ENCODE assay signal across 21 cellular contexts in the genomic region with DNA sequence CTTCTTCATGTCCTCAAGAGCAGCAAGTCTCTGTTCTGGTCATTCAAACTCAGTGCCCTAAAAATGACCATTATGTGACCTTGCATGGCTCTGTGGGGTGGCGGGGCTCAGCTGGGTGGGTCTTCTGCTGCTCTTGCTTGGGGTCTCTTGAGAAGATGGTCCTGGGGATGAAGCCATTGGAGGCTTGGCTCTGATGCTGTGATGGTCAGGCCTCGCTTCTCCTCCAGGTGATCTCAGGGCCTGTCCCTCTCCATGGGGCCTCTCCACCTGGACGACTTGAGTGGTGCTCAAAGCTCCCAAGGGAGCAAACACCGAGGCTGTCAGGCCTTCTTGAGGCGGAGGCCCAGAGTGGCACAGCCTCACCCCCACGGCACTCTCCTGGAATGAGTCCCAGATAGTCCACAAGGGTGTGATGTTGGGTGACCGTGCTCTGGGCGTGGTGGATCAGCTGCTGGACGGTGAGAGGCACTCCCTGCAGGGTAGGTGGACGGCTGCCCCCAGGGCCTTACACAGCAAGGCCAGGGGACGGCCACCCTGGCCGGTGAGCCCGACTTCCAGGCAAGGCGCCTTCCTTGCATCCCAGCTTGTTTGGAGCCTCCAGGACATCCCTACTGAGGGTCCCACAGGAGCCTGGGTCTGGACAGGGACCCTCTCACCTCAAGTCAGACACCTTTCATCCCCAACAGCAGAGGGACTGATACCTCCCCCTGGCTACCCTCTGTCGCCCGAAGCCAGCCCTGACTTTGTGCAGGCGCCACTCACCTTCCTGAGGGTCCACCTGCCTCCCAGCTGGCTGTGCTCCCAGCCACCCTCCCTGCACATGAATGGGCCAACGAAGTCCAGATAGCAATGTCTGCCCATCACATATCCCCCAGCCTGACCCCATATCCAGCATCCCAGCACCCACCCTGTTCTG. TPM values are rescaled to one million over a fixed set of nuclear protein-coding genes. Genes with fewer than 3 reads are reported as not detected.
DNase-seq lines count a peak whose midpoint lies in the region; ATAC-seq, FAIRE-seq and TF ChIP-seq lines count a peak whose summit lies in the region.
"Had no signal": no experiment of that assay in that cellular context is flagged by ENCODE, and none has a peak within 500 bp of the region (broad histone marks: within the 10 kb centered on the region; RNA-seq: fewer than 3 reads in every experiment).

No MANE protein-coding gene starts in this region.

- no peaks in the 10 kb centered on the region for H3K9me3 Mint-ChIP-seq in activated CD8-positive, alpha-beta T cell treated with anti-CD3 and anti-CD28 coated beads for 36 hours
- H3K9me3 Mint-ChIP-seq: activated naive CD8-positive, alpha-beta T cell treated with anti-CD3 and anti-CD28 coated beads, Interleukin-2, amount 50 U/mL, for 24 hours; activated T-helper 2 cell treated with anti-CD3 and anti-CD28 coated beads, Interferon-gamma antibody, Interleukin-2, Interleukin-4, amounts not matched to agents 10 μg/mL and 5 μg/mL and 100 μg/mL, durations not matched to agents 14 hours and 24 hours and 36 hours; CD4-positive, alpha-beta memory T cell; memory B cell had no signal

- H2AFZ ChIP-seq in trophoblast cell (ENCODE audit: insufficient read depth, low read length, poor library complexity): no peak overlapping the region

- 70% methylated on average over 14 of the region's 18 CpGs for WGBS in A549 (ENCODE audit: missing lambda C conversion rate)
- 94% methylated on average over 18 of the region's 18 CpGs for WGBS in HUES64
- no CpG with 5 or more reads among the region's 18 CpGs for WGBS in trophoblast cell (ENCODE audit: extremely low coverage, insufficient coverage, insufficient read length)

- CTCF ChIA-PET in A549 (lab: Yijun Ruan, JAX): interaction anchor here (0.6 to 4.0 kb wide), 23 partner anchors 8 to 192 kb away, joined by 3 to 36 read pairs (median 8); partner anchors contain the start of gene USP22
- CTCF ChIA-PET in activated CD8-positive, alpha-beta T cell treated with anti-CD3 and anti-CD28 coated beads for 36 hours (lab: Charles Lee): interaction anchor here (1.2 to 1.7 kb wide), 6 partner anchors 8 to 74 kb away, joined by 4 to 6 read pairs (median 4); no protein-coding TSS in a partner anchor

- no peaks in the 10 kb centered on the region for H3K36me3 Mint-ChIP-seq in activated CD8-positive, alpha-beta T cell treated with anti-CD3 and anti-CD28 coated beads for 36 hours (ENCODE audit: low read depth)
- H3K36me3 Mint-ChIP-seq: CD4-positive, alpha-beta memory T cell; memory B cell had no signal

- DNase-seq in A549 (ENCODE audit: low read depth in 1 of 2, low spot score in 1 of 2) (no peak), left lung (peak in 1 of 2 donors; percentile 72), trophoblast cell (no peak)
- no peak for DNase-seq in effector memory CD4-positive, alpha-beta T cell
- no peak for DNase-seq in activated CD8-positive, alpha-beta T cell treated with anti-CD3 and anti-CD28 coated beads for 36 hours
- DNase-seq in NK-92 treated with Interleukin-12 subunit alpha and Interleukin-12 subunit beta, amount 100 ng/mL, for 24 hours (lab: John Stamatoyannopoulos, UW): no peak
- DNase-seq: activated CD4-positive, alpha-beta T cell treated with anti-CD3 and anti-CD28 coated beads for 48 hours; activated naive CD8-positive, alpha-beta T cell treated with anti-CD3 and anti-CD28 coated beads, Interleukin-2, amount 50 U/mL, for 24 hours; CD4-positive, alpha-beta memory T cell; DMS53; erythroblast; foreskin melanocyte; KBM-7; OCI-M1; Right ventricle myocardium superior; stimulated activated CD8-positive, alpha-beta memory T cell treated with anti-CD3 and anti-CD28 coated beads, Interleukin-4, amount 100 ng/mL, for 48 hours had no signal

- no peak overlapping the region for H3K4ac ChIP-seq in trophoblast cell (ENCODE audit: low read depth, low read length)

- peaks cover 5% of the 10 kb centered on the region for H3K79me1 ChIP-seq in trophoblast cell (ENCODE audit: low read length)

- TF ChIP-seq CTCF in A549 (IDR thresholded peaks at IDR 0.05) (no peak), left lung (IDR thresholded peaks at IDR 0.05) (no peak)
- no peak for TF ChIP-seq CTCF in activated CD8-positive, alpha-beta T cell treated with anti-CD3 and anti-CD28 coated beads for 36 hours (IDR thresholded peaks at IDR 0.05)

- no peak overlapping the region for H3K4me3 ChIP-seq in A549
- no peak overlapping the region for H3K4me3 ChIP-seq in HUES64 (ENCODE audit: low read length)
- no peak overlapping the region for H3K4me3 ChIP-seq in left lung
- H3K4me3 ChIP-seq in trophoblast cell (ENCODE audit: low read depth, low read length): no peak overlapping the region
- H3K4me3 ChIP-seq in effector memory CD4-positive, alpha-beta T cell (ENCODE audit: insufficient read depth, low read depth, low read length, poor library complexity, severe bottlenecking): no peak overlapping the region

- H3K9ac ChIP-seq in HUES64 (ENCODE audit: low read depth, low read length): no peak overlapping the region
- no peak overlapping the region for H3K9ac ChIP-seq in trophoblast cell (ENCODE audit: low read length)

- 0 out of 3 replicates have a peak, but pooled peaks cover 4% of the 10 kb centered on the region for H3K4me1 ChIP-seq in A549
- peaks cover 5% of the 10 kb centered on the region for H3K4me1 ChIP-seq in HUES64 (ENCODE audit: insufficient read depth, low read length)
- peaks cover 2 to 12% of the 10 kb centered on the region in 2 donors for H3K4me1 ChIP-seq in left lung
- H3K4me1 ChIP-seq in trophoblast cell (ENCODE audit: control insufficient read depth in 1 of 2, insufficient read depth in 2 of 2, low read length in 2 of 2): peaks cover 5% of the 10 kb centered on the region in 2 experiments
- H3K4me1 ChIP-seq in effector memory CD4-positive, alpha-beta T cell (ENCODE audit: control insufficient read depth, insufficient read depth, low read length, poor library complexity, severe bottlenecking): no peaks in the 10 kb centered on the region

- no peak for TF ChIP-seq RAD21 in A549 (conservative IDR thresholded peaks at IDR 0.05 in 1 of 2, IDR thresholded peaks at IDR 0.05 in 1 of 2)

- FAIRE-seq in A549 (lab: Jason Lieb, UNC): no peak
- FAIRE-seq: islet of Langerhans had no signal

- no peak overlapping the region for H2BK120ac ChIP-seq in trophoblast cell (ENCODE audit: insufficient read depth, low read length, poor library complexity)

- H3K4me2 ChIP-seq in A549 (no peak overlapping the region), trophoblast cell (ENCODE audit: low read length) (no peak overlapping the region)

- no peaks in the 10 kb centered on the region for H3K27me3 ChIP-seq in HUES64 (ENCODE audit: insufficient read depth, low read length)
- H3K27me3 ChIP-seq in left lung: no peaks in the 10 kb centered on the region
- no peaks in the 10 kb centered on the region for H3K27me3 ChIP-seq in trophoblast cell (ENCODE audit: insufficient read depth, low read length)
- H3K27me3 ChIP-seq in effector memory CD4-positive, alpha-beta T cell (replicated peaks; ENCODE audit: control insufficient read depth, insufficient read depth, low read length, poor library complexity, severe bottlenecking): no peaks in the 10 kb centered on the region

- H3K9me3 ChIP-seq in A549: no peaks in the 10 kb centered on the region
- no peaks in the 10 kb centered on the region for H3K9me3 ChIP-seq in HUES64 (ENCODE audit: insufficient read depth, low read depth, low read length)
- no peaks in the 10 kb centered on the region for H3K9me3 ChIP-seq in left lung
- no peaks in the 10 kb centered on the region for H3K9me3 ChIP-seq in trophoblast cell (ENCODE audit: insufficient read depth, low read depth, low read length)
- no peaks in the 10 kb centered on the region for H3K9me3 ChIP-seq in effector memory CD4-positive, alpha-beta T cell (ENCODE audit: control insufficient read depth, low read length)

- no peak overlapping the region for H4K12ac ChIP-seq in trophoblast cell (ENCODE audit: low read depth, low read length)

- H4K91ac ChIP-seq in trophoblast cell (ENCODE audit: low read depth, low read length): no peak overlapping the region

- no peak overlapping the region for H3K27ac Mint-ChIP-seq in activated CD8-positive, alpha-beta T cell treated with anti-CD3 and anti-CD28 coated beads for 36 hours
- H3K27ac Mint-ChIP-seq: activated naive CD8-positive, alpha-beta T cell treated with anti-CD3 and anti-CD28 coated beads, Interleukin-2, amount 50 U/mL, for 24 hours; activated T-helper 2 cell treated with anti-CD3 and anti-CD28 coated beads, Interferon-gamma antibody, Interleukin-2, Interleukin-4, amounts not matched to agents 10 μg/mL and 5 μg/mL and 100 μg/mL, durations not matched to agents 14 hours and 24 hours and 36 hours; memory B cell had no signal

- no peak for TF ChIP-seq EP300 in A549 (IDR thresholded peaks at IDR 0.05)

- H2BK5ac ChIP-seq in trophoblast cell (ENCODE audit: low read depth, low read length, poor library complexity): no peak overlapping the region

- intact Hi-C loops in left lung (cut with DNase I): no loop called here
- intact Hi-C loops in activated CD8-positive, alpha-beta T cell treated with anti-CD3 and anti-CD28 coated beads for 36 hours (cut with micrococcal nuclease): no loop called here

- H2AK5ac ChIP-seq in trophoblast cell (ENCODE audit: low read length): peak overlapping the region; percentile 18

- TF ChIP-seq POLR2A in A549 (IDR thresholded peaks at IDR 0.05; ENCODE audit: low read length): peak; percentile 12; the same call in 1 of the 2 replicates

- H3K18ac ChIP-seq in trophoblast cell (ENCODE audit: low read length): no peak overlapping the region

- peak overlapping the region; percentile 3 for H2BK12ac ChIP-seq in trophoblast cell (ENCODE audit: low read length)

- ATAC-seq in A549 (no peak), left lung (peak; percentile 73), GM21381 (IDR thresholded peaks at IDR 0.05; ENCODE audit: unreplicated experiment) (no peak)
- no peak for ATAC-seq in activated CD8-positive, alpha-beta T cell treated with anti-CD3 and anti-CD28 coated beads for 36 hours
- ATAC-seq: activated naive CD8-positive, alpha-beta T cell treated with anti-CD3 and anti-CD28 coated beads, Interleukin-2, amount 50 U/mL, for 24 hours had no signal

- no peak overlapping the region for H3K27ac ChIP-seq in A549
- H3K27ac ChIP-seq in HUES64 (ENCODE audit: low read depth, low read length): 0 out of 2 replicates have a peak overlapping the region, but pooled peaks have one; percentile 84
- H3K27ac ChIP-seq in left lung: no peak overlapping the region
- no peak overlapping the region for H3K27ac ChIP-seq in trophoblast cell (ENCODE audit: low read depth, low read length)
- no peak overlapping the region for H3K27ac ChIP-seq in effector memory CD4-positive, alpha-beta T cell (ENCODE audit: insufficient read depth, low read length, poor library complexity, severe bottlenecking)

- H3K4me3 Mint-ChIP-seq in activated CD8-positive, alpha-beta T cell treated with anti-CD3 and anti-CD28 coated beads for 36 hours: no peak overlapping the region
- H3K4me3 Mint-ChIP-seq: activated naive CD8-positive, alpha-beta T cell treated with anti-CD3 and anti-CD28 coated beads, Interleukin-2, amount 50 U/mL, for 24 hours; CD4-positive, alpha-beta memory T cell; memory B cell had no signal

- no peaks in the 10 kb centered on the region for H3K27me3 Mint-ChIP-seq in activated CD8-positive, alpha-beta T cell treated with anti-CD3 and anti-CD28 coated beads for 36 hours
- H3K27me3 Mint-ChIP-seq: activated naive CD8-positive, alpha-beta T cell treated with anti-CD3 and anti-CD28 coated beads, Interleukin-2, amount 50 U/mL, for 24 hours; CD4-positive, alpha-beta memory T cell; memory B cell had no signal

- no peak overlapping the region for H3K23ac ChIP-seq in trophoblast cell (ENCODE audit: low read length)

- no peak overlapping the region for H3K14ac ChIP-seq in trophoblast cell (ENCODE audit: low read length)

- H3K79me2 ChIP-seq in trophoblast cell (ENCODE audit: control insufficient read depth, insufficient read depth, low read length, poor library complexity): peaks cover 2% of the 10 kb centered on the region

- POLR2A ChIA-PET in A549 (lab: Yijun Ruan, JAX): interaction anchor here (1.4 kb wide), 1 partner anchor 49 kb away, joined by 6 read pairs; the partner anchor contains the start of gene USP22
- POLR2A ChIA-PET in activated CD8-positive, alpha-beta T cell treated with anti-CD3 and anti-CD28 coated beads for 36 hours (lab: Charles Lee): interaction anchor here (0.6 to 1.0 kb wide), 2 partner anchors 8 to 142 kb away, joined by 3 read pairs; no protein-coding TSS in a partner anchor

- no peak overlapping the region for H4K8ac ChIP-seq in trophoblast cell (ENCODE audit: low read depth, low read length)

- H3K36me3 ChIP-seq in HUES64 (ENCODE audit: insufficient read depth, low read length): peaks cover 7% of the 10 kb centered on the region
- peaks cover 0 to under 1% of the 10 kb centered on the region in 2 donors for H3K36me3 ChIP-seq in left lung
- peaks cover under 1 to 7% of the 10 kb centered on the region in 2 experiments for H3K36me3 ChIP-seq in trophoblast cell (ENCODE audit: control insufficient read depth in 1 of 2, insufficient read depth in 2 of 2, low read length in 2 of 2)
- no peaks in the 10 kb centered on the region for H3K36me3 ChIP-seq in effector memory CD4-positive, alpha-beta T cell (ENCODE audit: control insufficient read depth, insufficient read depth, low read length)

- H3K4me1 Mint-ChIP-seq in activated CD8-positive, alpha-beta T cell treated with anti-CD3 and anti-CD28 coated beads for 36 hours (ENCODE audit: low read depth): peaks cover 8% of the 10 kb centered on the region

RNA-seq across cellular contexts. Expression of gene USP22, which starts 48.7 kb away (rescaled TPM):
- polyA plus RNA-seq in A549 (2011; rRNA removed) (293 and 300 TPM in 2 replicates), A549 (2017; fragmentation: RNase III; extraction: RNeasy Plus Mini Kit Qiagen cat#74134 plus additional on column Dnase treatment) (130 to 141 TPM (median 134 TPM) in 3 replicates)
- 152 and 192 TPM in 2 replicates for polyA plus RNA-seq in A549 (2012; cell fraction: cytosol; rRNA removed)
- polyA plus RNA-seq in A549 (2012; cell fraction: nucleus; rRNA removed): 274 and 304 TPM in 2 replicates
- 312 and 352 TPM in 2 replicates for polyA minus RNA-seq in A549 (2011; rRNA and poly(A)+ RNA removed)
- 191 TPM for polyA plus RNA-seq in HUES64 (2013, experiment 1 of 2)
- 190 TPM for polyA plus RNA-seq in HUES64 (2013, experiment 2 of 2)
- total RNA-seq in left lung: 100 to 1,000 TPM; 157 to 187 TPM
- 114 and 115 TPM in 2 replicates for polyA plus RNA-seq in trophoblast cell (2013)
- total RNA-seq in activated CD8-positive, alpha-beta T cell treated with anti-CD3 and anti-CD28 coated beads for 36 hours: 100 to 1,000 TPM; 149 to 153 TPM
